In the genomic region with DNA sequence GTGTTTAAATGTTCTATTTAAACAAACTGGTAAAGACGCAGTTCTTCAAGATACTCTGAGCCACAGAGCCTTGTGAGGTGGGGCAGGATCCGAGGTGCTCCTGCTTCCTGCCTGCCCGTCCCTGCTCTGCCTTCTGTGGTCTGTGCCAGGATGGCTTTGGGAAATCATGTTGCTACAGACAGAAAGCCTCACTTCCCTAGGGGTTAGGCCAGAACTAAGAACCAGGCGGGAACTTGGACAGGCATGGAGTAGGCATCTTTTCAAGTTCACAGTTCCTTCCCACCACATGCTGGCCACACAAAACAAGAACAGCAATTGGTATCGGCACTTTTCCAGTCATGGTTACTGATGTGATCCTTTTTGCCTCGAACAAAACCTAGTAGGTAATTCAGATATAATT, we compare ENCODE assay signal across 26 cellular contexts.
A peak's percentile ranks its signal among the peaks of the same experiment; 100 is the strongest.
DNase-seq lines count a peak whose midpoint lies in the region; ATAC-seq and TF ChIP-seq lines count a peak whose summit lies in the region.
"Had no signal": no experiment of that assay in that cellular context is flagged by ENCODE, and none has a peak within 500 bp of the region (broad histone marks: within the 10 kb centered on the region; RNA-seq: fewer than 3 reads in every experiment).

No MANE protein-coding gene starts in this region.

- H2BK5ac ChIP-seq in mesenchymal stem cell (ENCODE audit: low read depth, low read length, poor library complexity, severe bottlenecking): no peak overlapping the region

- H3K23ac ChIP-seq in mesenchymal stem cell (ENCODE audit: low read length in 2 of 2): no peak overlapping the region

- H3K4me2 ChIP-seq in mesenchymal stem cell (ENCODE audit: low read length, poor library complexity, severe bottlenecking): no peak overlapping the region
- H3K4me2 ChIP-seq: KMS-11 had no signal

- H4K8ac ChIP-seq in mesenchymal stem cell (ENCODE audit: low read length): no peak overlapping the region

- no peak overlapping the region for H3K27ac Mint-ChIP-seq in activated T-cell treated with anti-CD3 and anti-CD28 coated beads, Interleukin-2, amount 50 U/mL, for 72 hours
- H3K27ac Mint-ChIP-seq: activated CD8-positive, alpha-beta memory T cell treated with anti-CD3 and anti-CD28 coated beads, Interleukin-2, amount 10 ng/mL, durations not matched to agents 7 days and 5 days; activated naive CD4-positive, alpha-beta T cell treated with anti-CD3 and anti-CD28 coated beads for 36 hours; immature natural killer cell; nephron progenitor cell had no signal

- H3K4me1 ChIP-seq in BE2C: peaks cover 34% of the 10 kb centered on the region
- H3K4me1 ChIP-seq in RWPE2 (ENCODE audit: insufficient read depth, poor library complexity, severe bottlenecking): peaks cover 15% of the 10 kb centered on the region
- peaks cover 8% of the 10 kb centered on the region for H3K4me1 ChIP-seq in mesenchymal stem cell (ENCODE audit: control insufficient read depth, insufficient read depth, low read depth, low read length)
- H3K4me1 ChIP-seq: sigmoid colon had no signal

- no peaks in the 10 kb centered on the region for H3K9me3 Mint-ChIP-seq in activated T-cell treated with anti-CD3 and anti-CD28 coated beads, Interleukin-2, amount 50 U/mL, for 72 hours
- H3K9me3 Mint-ChIP-seq: activated naive CD4-positive, alpha-beta T cell treated with anti-CD3 and anti-CD28 coated beads for 36 hours; nephron progenitor cell had no signal

- H3K27me3 Mint-ChIP-seq in activated T-cell treated with anti-CD3 and anti-CD28 coated beads, Interleukin-2, amount 50 U/mL, for 72 hours (ENCODE audit: low read depth): peaks cover 27% of the 10 kb centered on the region

- H3K79me1 ChIP-seq in mesenchymal stem cell (replicated peaks; ENCODE audit: low read length, poor library complexity, severe bottlenecking): no peaks in the 10 kb centered on the region

- no peaks in the 10 kb centered on the region for H3K36me3 ChIP-seq in BE2C
- H3K36me3 ChIP-seq in RWPE2 (ENCODE audit: low read depth): no peaks in the 10 kb centered on the region
- H3K36me3 ChIP-seq in mesenchymal stem cell (ENCODE audit: control insufficient read depth in 1 of 2, insufficient read depth in 2 of 2, low read depth in 1 of 2, low read length in 2 of 2): no peaks in the 10 kb centered on the region
- H3K36me3 ChIP-seq: heart left ventricle, sigmoid colon, stomach, tibial nerve, WERI-Rb-1 had no signal

- 67% methylated on average over 4 of the region's 6 CpGs for WGBS in mesenchymal stem cell

- in situ Hi-C loops in G401 (cut with HindIII; ENCODE audit: low sequenced_read_pairs): no loop called here

- no peak overlapping the region for H3K14ac ChIP-seq in mesenchymal stem cell (ENCODE audit: low read length in 2 of 2)

- TF ChIP-seq CTCF in BE2C (IDR thresholded peaks at IDR 0.05; ENCODE audit: low read depth, low read length) (no peak), RWPE2 (IDR thresholded peaks at IDR 0.05; ENCODE audit: poor library complexity, severe bottlenecking) (no peak)

- no peak overlapping the region for H4K91ac ChIP-seq in mesenchymal stem cell (ENCODE audit: low read length)

- no peak overlapping the region for H2BK12ac ChIP-seq in mesenchymal stem cell (ENCODE audit: low read length in 2 of 2)

- H3K9me3 ChIP-seq in BE2C (no peaks in the 10 kb centered on the region), RWPE2 (ENCODE audit: severe bottlenecking) (no peaks in the 10 kb centered on the region), mesenchymal stem cell (ENCODE audit: control insufficient read depth, low read length) (no peaks in the 10 kb centered on the region)
- H3K9me3 ChIP-seq: heart left ventricle, sigmoid colon, stomach, tibial nerve had no signal

- no peaks in the 10 kb centered on the region for H3K36me3 Mint-ChIP-seq in activated T-cell treated with anti-CD3 and anti-CD28 coated beads, Interleukin-2, amount 50 U/mL, for 72 hours (ENCODE audit: insufficient read depth in 2 of 2)
- H3K36me3 Mint-ChIP-seq: activated CD8-positive, alpha-beta memory T cell treated with anti-CD3 and anti-CD28 coated beads, Interleukin-2, amount 10 ng/mL, durations not matched to agents 7 days and 5 days had no signal

- DNase-seq in BE2C: peak; percentile 55
- peak; percentile 39 for DNase-seq in G401 (ENCODE audit: low spot score)
- DNase-seq in RWPE2 (ENCODE audit: low spot score): no peak
- DNase-seq in mesenchymal stem cell: no peak
- no peak for DNase-seq in hippocampal formation (lab: John Stamatoyannopoulos, UW)
- DNase-seq in activated T-cell treated with anti-CD3 and anti-CD28 coated beads, Interleukin-2, amount 50 U/mL, for 72 hours: no peak
- DNase-seq: activated CD4-positive, alpha-beta T cell treated with anti-CD3 and anti-CD28 coated beads, Interleukin-2, amount 50 U/mL, for 1 hour; activated CD8-positive, alpha-beta memory T cell treated with anti-CD3 and anti-CD28 coated beads, Interleukin-2, amount 10 ng/mL, durations not matched to agents 7 days and 5 days; activated naive CD4-positive, alpha-beta T cell treated with anti-CD3 and anti-CD28 coated beads for 36 hours; amygdala; GF-D8; immature natural killer cell; NCI-H1048; NCI-H1930; NCI-H526 treated with DMSO at 0.1 percent for 48 hours; nephron progenitor cell; posterior cingulate gyrus; sigmoid colon; stimulated activated CD8-positive, alpha-beta memory T cell treated with anti-CD3 and anti-CD28 coated beads, Interleukin-4, amount 100 ng/mL, for 48 hours; stomach; WERI-Rb-1 had no signal

- no peak overlapping the region for H2AFZ ChIP-seq in mesenchymal stem cell (ENCODE audit: low read depth, low read length)

- peaks cover 6% of the 10 kb centered on the region for H3K4me1 Mint-ChIP-seq in activated T-cell treated with anti-CD3 and anti-CD28 coated beads, Interleukin-2, amount 50 U/mL, for 72 hours (ENCODE audit: low read depth)

- no peak overlapping the region for H2BK120ac ChIP-seq in mesenchymal stem cell (ENCODE audit: low read depth, low read length)

- peak overlapping the region; percentile 29 for H2AK5ac ChIP-seq in mesenchymal stem cell (ENCODE audit: low read length, severe bottlenecking)

- H3K4ac ChIP-seq in mesenchymal stem cell (ENCODE audit: low read depth in 1 of 2, low read length in 2 of 2): no peak overlapping the region

- H3K27me3 ChIP-seq in BE2C: no peaks in the 10 kb centered on the region
- no peaks in the 10 kb centered on the region for H3K27me3 ChIP-seq in RWPE2 (ENCODE audit: insufficient read depth, poor library complexity, severe bottlenecking)
- H3K27me3 ChIP-seq in mesenchymal stem cell (ENCODE audit: control insufficient read depth in 1 of 2, insufficient read depth in 1 of 2, low read length in 2 of 2): no peaks in the 10 kb centered on the region
- H3K27me3 ChIP-seq: heart left ventricle, sigmoid colon, tibial nerve had no signal

- no peak overlapping the region for H3K4me3 Mint-ChIP-seq in activated T-cell treated with anti-CD3 and anti-CD28 coated beads, Interleukin-2, amount 50 U/mL, for 72 hours
- H3K4me3 Mint-ChIP-seq: activated CD8-positive, alpha-beta memory T cell treated with anti-CD3 and anti-CD28 coated beads, Interleukin-2, amount 10 ng/mL, durations not matched to agents 7 days and 5 days; activated naive CD4-positive, alpha-beta T cell treated with anti-CD3 and anti-CD28 coated beads for 36 hours; immature natural killer cell had no signal

- ATAC-seq in RWPE2 (ENCODE audit: low read depth) (peak; percentile 28; the same call in 1 of the 3 replicates), GM19035 (IDR thresholded peaks at IDR 0.05; ENCODE audit: unreplicated experiment) (no peak), HG03457 (IDR thresholded peaks at IDR 0.05; ENCODE audit: unreplicated experiment) (no peak)
- ATAC-seq in activated T-cell treated with anti-CD3 and anti-CD28 coated beads, Interleukin-2, amount 50 U/mL, for 72 hours (replicated peaks in 1 of 2): no peak
- ATAC-seq: activated CD8-positive, alpha-beta memory T cell treated with anti-CD3 and anti-CD28 coated beads, Interleukin-2, amount 10 ng/mL, durations not matched to agents 7 days and 5 days had no signal

- no peak overlapping the region for H2BK15ac ChIP-seq in mesenchymal stem cell (ENCODE audit: low read depth, poor library complexity, severe bottlenecking)

- no peak overlapping the region for H3K27ac ChIP-seq in RWPE2 (ENCODE audit: poor library complexity, severe bottlenecking)
- no peak overlapping the region for H3K27ac ChIP-seq in mesenchymal stem cell (ENCODE audit: low read length, poor library complexity, severe bottlenecking)
- H3K27ac ChIP-seq: KMS-11, sigmoid colon, stomach, WERI-Rb-1 had no signal

- peak overlapping the region; percentile 8; the same call in 1 of the 2 replicates for H3K4me3 ChIP-seq in BE2C (ENCODE audit: low read depth, low read length)
- no peak overlapping the region for H3K4me3 ChIP-seq in RWPE2 (ENCODE audit: severe bottlenecking)
- H3K4me3 ChIP-seq in mesenchymal stem cell (ENCODE audit: insufficient read depth in 1 of 2, low read depth in 1 of 2, low read length in 2 of 2): no peak overlapping the region
- H3K4me3 ChIP-seq: heart left ventricle, sigmoid colon, stomach, tibial nerve had no signal

- no peak overlapping the region for H3K9ac ChIP-seq in mesenchymal stem cell (ENCODE audit: low read length)
- H3K9ac ChIP-seq: KMS-11 had no signal

- H3K18ac ChIP-seq in mesenchymal stem cell (ENCODE audit: low read depth in 1 of 2, low read length in 2 of 2): no peak overlapping the region

Comparison
In these comparisons a context has a peak if more than half of its experiments do, and no peak if none do; other contexts are left out.
1. DNase-seq: peak in BE2C (single experiment) and G401 (single experiment); none in RWPE2 (single experiment), mesenchymal stem cell (single experiment), hippocampal formation (0 of 2) and activated T-cell treated with anti-CD3 and anti-CD28 coated beads, Interleukin-2, amount 50 U/mL, for 72 hours (0 of 2).